27 cellular contexts compared by ENCODE assay signal in the genomic region with DNA sequence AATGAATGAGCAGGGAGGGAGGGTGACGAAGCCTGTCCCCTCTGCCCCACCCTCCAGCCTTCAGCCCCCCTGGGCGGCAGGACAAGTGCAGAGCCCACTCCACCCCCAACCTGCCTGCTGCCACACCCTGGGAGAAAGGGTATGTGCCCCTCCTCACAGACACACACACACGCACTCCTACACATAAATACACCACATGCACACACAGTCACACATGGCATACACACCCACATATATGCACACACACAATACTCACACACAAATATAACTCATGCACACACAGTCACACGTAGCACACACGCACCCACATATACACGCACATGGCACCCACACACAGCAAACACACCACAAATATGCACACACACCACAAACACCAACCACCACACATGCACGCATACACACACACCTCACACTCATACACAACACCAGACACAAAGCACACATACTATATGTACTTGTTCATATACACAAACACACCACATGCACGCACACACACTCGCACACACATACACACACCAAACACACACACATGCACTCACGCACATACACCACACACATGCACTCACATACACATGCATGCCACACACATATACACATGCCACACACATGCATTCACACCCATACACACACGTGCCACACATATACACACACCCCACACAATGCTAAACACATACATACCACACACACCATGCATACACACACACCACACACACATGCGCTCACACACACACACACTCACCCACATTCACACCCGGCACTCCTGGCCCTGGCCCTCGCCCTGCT. TPM values are rescaled to one million over a fixed set of nuclear protein-coding genes. Genes with fewer than 3 reads are reported as not detected.
DNase-seq lines count a peak whose midpoint lies in the region; ATAC-seq, FAIRE-seq and TF ChIP-seq lines count a peak whose summit lies in the region.
"Had no signal": no experiment of that assay in that cellular context is flagged by ENCODE, and none has a peak within 500 bp of the region (broad histone marks: within the 10 kb centered on the region; RNA-seq: fewer than 3 reads in every experiment).

No MANE protein-coding gene starts in this region.

- H4K20me1 ChIP-seq in astrocyte (ENCODE audit: insufficient read depth, low read length) = no peaks in the 10 kb centered on the region

- H3K79me2 ChIP-seq in astrocyte (ENCODE audit: insufficient read depth, low read length) = no peaks in the 10 kb centered on the region

- peaks cover 17% of the 10 kb centered on the region for H3K4me1 Mint-ChIP-seq in T-helper 1 cell treated with Interleukin-12 subunit alpha and Interleukin-12 subunit beta and Interleukin-4 antibody, amounts not matched to agents 30 μg/mL and 1 μg/mL, for 36 hours (ENCODE audit: low read depth)
- H3K4me1 Mint-ChIP-seq in astrocyte (ENCODE audit: low read depth, unreplicated experiment) (no peaks in the 10 kb centered on the region), neural crest cell (peaks cover 5% of the 10 kb centered on the region)

- no peaks in the 10 kb centered on the region for H3K9me3 Mint-ChIP-seq in T-helper 1 cell treated with Interleukin-12 subunit alpha and Interleukin-12 subunit beta and Interleukin-4 antibody, amounts not matched to agents 30 μg/mL and 1 μg/mL, for 36 hours
- peaks cover 3% of the 10 kb centered on the region for H3K9me3 Mint-ChIP-seq in astrocyte (ENCODE audit: unreplicated experiment)
- H3K9me3 Mint-ChIP-seq in neural crest cell = no peaks in the 10 kb centered on the region
- H3K9me3 Mint-ChIP-seq: activated CD4-positive, alpha-beta memory T cell treated with anti-CD3 and anti-CD28 coated beads for 36 hours; activated naive CD4-positive, alpha-beta T cell treated with anti-CD3 and anti-CD28 coated beads for 36 hours; stimulated activated memory B cell treated with anti-CD40 and anti-IgM and Interleukin-4, amounts not matched to agents 10 μg/mL and 1 μg/mL and 100 μg/mL, for 72 hours had no signal

- ATAC-seq in HG02884 (IDR thresholded peaks at IDR 0.05; ENCODE audit: unreplicated experiment) = no peak
- ATAC-seq in GM19395 (IDR thresholded peaks at IDR 0.05; ENCODE audit: unreplicated experiment) = no peak
- ATAC-seq: foreskin keratinocyte; lower lobe of right lung; stimulated activated memory B cell treated with anti-CD40 and anti-IgM and Interleukin-4, amounts not matched to agents 10 μg/mL and 1 μg/mL and 100 μg/mL, for 72 hours had no signal

- no peaks in the 10 kb centered on the region for H3K27me3 Mint-ChIP-seq in T-helper 1 cell treated with Interleukin-12 subunit alpha and Interleukin-12 subunit beta and Interleukin-4 antibody, amounts not matched to agents 30 μg/mL and 1 μg/mL, for 36 hours (ENCODE audit: low read depth)
- peaks cover 70% of the 10 kb centered on the region for H3K27me3 Mint-ChIP-seq in astrocyte (ENCODE audit: low read depth, unreplicated experiment)
- peaks cover 4% of the 10 kb centered on the region for H3K27me3 Mint-ChIP-seq in neural crest cell (ENCODE audit: low read depth)
- H3K27me3 Mint-ChIP-seq: activated CD4-positive, alpha-beta memory T cell treated with anti-CD3 and anti-CD28 coated beads for 36 hours; stimulated activated memory B cell treated with anti-CD40 and anti-IgM and Interleukin-4, amounts not matched to agents 10 μg/mL and 1 μg/mL and 100 μg/mL, for 72 hours had no signal

- FAIRE-seq in astrocyte (lab: Jason Lieb, UNC) = no peak
- FAIRE-seq: keratinocyte had no signal

- no peak overlapping the region for H3K9ac ChIP-seq in astrocyte (ENCODE audit: low read length)

- no peaks in the 10 kb centered on the region for H3K36me3 ChIP-seq in astrocyte (ENCODE audit: insufficient read depth, low read length)
- H3K36me3 ChIP-seq: ascending aorta, tibial artery had no signal

- H3K36me3 Mint-ChIP-seq in T-helper 1 cell treated with Interleukin-12 subunit alpha and Interleukin-12 subunit beta and Interleukin-4 antibody, amounts not matched to agents 30 μg/mL and 1 μg/mL, for 36 hours (ENCODE audit: low read depth) = peaks cover 55% of the 10 kb centered on the region
- H3K36me3 Mint-ChIP-seq in astrocyte (ENCODE audit: low read depth, unreplicated experiment) (no peaks in the 10 kb centered on the region), neural crest cell (ENCODE audit: low read depth) (no peaks in the 10 kb centered on the region)

- no peak for DNase-seq in T-helper 1 cell
- DNase-seq in astrocyte (ENCODE audit: low read depth) = no peak
- DNase-seq in neural crest cell (ENCODE audit: low read depth, low spot score) = no peak
- DNase-seq in NCI-H1417 treated with DMSO at 0.1 percent for 48 hours (lab: John Stamatoyannopoulos, UW) = no peak
- DNase-seq: activated CD4-positive, alpha-beta memory T cell treated with anti-CD3 and anti-CD28 coated beads for 36 hours; activated naive CD4-positive, alpha-beta T cell treated with anti-CD3 and anti-CD28 coated beads for 36 hours; COR-L47; DMS79 treated with DMSO at 0.1 percent for 48 hours; effector CD4-positive, alpha-beta T cell; foreskin keratinocyte; NCI-H1092 treated with DMSO at 0.1 percent for 48 hours; NCI-H2081 treated with DMSO at 0.1 percent for 48 hours; NCI-H446; nucleus accumbens; PC-9; stimulated activated CD4-positive, alpha-beta T cell treated with anti-CD3 and anti-CD28 coated beads, Interleukin-1b, Interleukin-23, amount 100 ng/mL, for 48 hours; tibial artery had no signal

- peak overlapping the region; percentile 9 for H3K27ac Mint-ChIP-seq in T-helper 1 cell treated with Interleukin-12 subunit alpha and Interleukin-12 subunit beta and Interleukin-4 antibody, amounts not matched to agents 30 μg/mL and 1 μg/mL, for 36 hours
- H3K27ac Mint-ChIP-seq in astrocyte (ENCODE audit: unreplicated experiment) = peak overlapping the region; percentile 0
- peak overlapping the region; percentile 64 for H3K27ac Mint-ChIP-seq in neural crest cell (ENCODE audit: unreplicated experiment)
- H3K27ac Mint-ChIP-seq: activated CD4-positive, alpha-beta memory T cell treated with anti-CD3 and anti-CD28 coated beads for 36 hours; activated naive CD4-positive, alpha-beta T cell treated with anti-CD3 and anti-CD28 coated beads for 36 hours; stimulated activated memory B cell treated with anti-CD40 and anti-IgM and Interleukin-4, amounts not matched to agents 10 μg/mL and 1 μg/mL and 100 μg/mL, for 72 hours had no signal

- no peaks in the 10 kb centered on the region for H3K4me1 ChIP-seq in astrocyte (ENCODE audit: insufficient read depth, low read length)
- H3K4me1 ChIP-seq: foreskin keratinocyte had no signal

- TF ChIP-seq POLR2A in GM19099 (IDR thresholded peaks at IDR 0.05; ENCODE audit: extremely low read depth, insufficient read length, low read depth) = peak; percentile 10

- no peak overlapping the region for H2AFZ ChIP-seq in astrocyte (ENCODE audit: low read depth, low read length)
- H2AFZ ChIP-seq: PC-9 had no signal

- TF ChIP-seq CTCF in astrocyte (IDR thresholded peaks at IDR 0.05; ENCODE audit: insufficient read depth, low read depth, low read length) (no peak), neural crest cell (conservative IDR thresholded peaks at IDR 0.05) (no peak)

- H3K27ac ChIP-seq in astrocyte (ENCODE audit: low read depth, low read length) = no peak overlapping the region
- H3K27ac ChIP-seq: 22Rv1, ascending aorta, foreskin keratinocyte, lower lobe of right lung, PC-9, tibial artery, VCaP had no signal

- H3K9me3 ChIP-seq in astrocyte (ENCODE audit: insufficient read depth, low read depth, low read length) = no peaks in the 10 kb centered on the region
- H3K9me3 ChIP-seq: ascending aorta, lower lobe of right lung, tibial artery had no signal

- no peak overlapping the region for H3K4me3 ChIP-seq in astrocyte (ENCODE audit: insufficient read depth, low read depth, low read length)
- H3K4me3 ChIP-seq: ascending aorta, lower lobe of right lung, PC-9, tibial artery had no signal

- peaks cover 15% of the 10 kb centered on the region for H3K27me3 ChIP-seq in astrocyte (ENCODE audit: insufficient read depth, low read length)
- H3K27me3 ChIP-seq: ascending aorta had no signal

- no peak overlapping the region for H3K4me3 Mint-ChIP-seq in T-helper 1 cell treated with Interleukin-12 subunit alpha and Interleukin-12 subunit beta and Interleukin-4 antibody, amounts not matched to agents 30 μg/mL and 1 μg/mL, for 36 hours
- peak overlapping the region; percentile 7 for H3K4me3 Mint-ChIP-seq in astrocyte (ENCODE audit: unreplicated experiment)
- no peak overlapping the region for H3K4me3 Mint-ChIP-seq in neural crest cell
- H3K4me3 Mint-ChIP-seq: activated CD4-positive, alpha-beta memory T cell treated with anti-CD3 and anti-CD28 coated beads for 36 hours; activated naive CD4-positive, alpha-beta T cell treated with anti-CD3 and anti-CD28 coated beads for 36 hours; stimulated activated memory B cell treated with anti-CD40 and anti-IgM and Interleukin-4, amounts not matched to agents 10 μg/mL and 1 μg/mL and 100 μg/mL, for 72 hours had no signal

- no peak overlapping the region for H3K4me2 ChIP-seq in astrocyte (ENCODE audit: low read length)
- H3K4me2 ChIP-seq: PC-9 had no signal

RNA-seq across cellular contexts. Expression of a gene that starts 16.4 kb away (rescaled TPM):
- total RNA-seq in astrocyte (0.61 TPM in 1 of 2 replicates, not detected in the other), neural crest cell (0.84 and 0.89 TPM in 2 replicates)

RNA-seq across cellular contexts. Expression of a gene that starts 30.8 kb away (rescaled TPM):
- 208 and 240 TPM in 2 replicates for total RNA-seq in astrocyte
- total RNA-seq in neural crest cell = 164 and 169 TPM in 2 replicates

RNA-seq across cellular contexts. Expression of a gene that starts 35.5 kb away (rescaled TPM):
- total RNA-seq in astrocyte (26.0 and 38.8 TPM in 2 replicates), neural crest cell (40.5 and 42.3 TPM in 2 replicates)

Comparison
In these comparisons a context has a peak if more than half of its experiments do, and no peak if none do; other contexts are left out.
1. H3K27ac Mint-ChIP-seq: peak in every context shown above with its lines; median percentile 64 in neural crest cell; 9 in T-helper 1 cell treated with Interleukin-12 subunit alpha and Interleukin-12 subunit beta and Interleukin-4 antibody, amounts not matched to agents 30 μg/mL and 1 μg/mL, for 36 hours; 0 in astrocyte.